8 cellular contexts compared by ENCODE assay signal in the genomic region with DNA sequence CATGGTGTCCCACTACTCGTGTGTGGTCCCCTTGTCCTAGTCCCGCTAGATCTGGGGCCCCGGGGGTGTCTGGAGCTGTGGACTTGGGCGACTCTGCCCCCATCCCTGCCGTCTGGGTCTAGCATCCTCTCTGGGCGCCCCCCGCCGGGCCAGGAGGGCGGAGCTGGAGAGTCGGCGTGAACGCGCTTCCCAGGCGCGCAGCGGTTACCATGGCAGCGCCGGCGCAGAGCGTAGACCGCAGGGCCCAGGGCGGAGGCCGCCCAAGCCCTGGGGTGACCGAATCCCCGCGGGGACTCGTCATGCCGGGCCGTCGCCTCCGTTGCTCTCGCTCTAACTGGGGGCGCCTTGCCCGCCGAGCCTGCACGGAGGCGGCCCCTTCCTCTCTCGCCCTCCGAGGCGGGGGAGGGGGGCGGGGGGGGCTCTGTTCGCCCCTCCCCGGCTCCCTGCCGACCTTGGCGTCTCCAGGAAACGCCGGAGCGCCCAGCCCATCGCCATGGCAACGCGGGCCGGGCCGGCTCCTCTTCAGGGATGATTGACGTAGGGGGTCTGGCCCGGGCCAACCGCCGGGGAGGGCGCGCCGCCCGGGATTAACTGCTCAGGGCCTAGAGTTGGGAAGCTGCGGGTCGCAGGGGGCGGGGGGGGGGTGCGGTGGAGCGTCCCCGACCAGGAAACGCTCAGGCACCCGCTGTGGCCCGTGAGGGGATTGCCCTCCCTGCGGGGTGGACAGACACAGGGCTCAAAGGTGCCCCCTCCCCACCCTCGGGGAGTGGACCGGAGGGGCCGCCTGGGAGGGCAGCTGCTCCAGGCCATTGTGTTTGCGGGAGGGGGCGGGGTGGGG. TPM values are rescaled to one million over a fixed set of nuclear protein-coding genes. Genes with fewer than 3 reads are reported as not detected.
DNase-seq lines count a peak whose midpoint lies in the region; ATAC-seq and TF ChIP-seq lines count a peak whose summit lies in the region.

No MANE protein-coding gene starts in this region.

- H3K9me3 Mint-ChIP-seq in activated naive CD4-positive, alpha-beta T cell treated with anti-CD3 and anti-CD28 coated beads for 36 hours: no peaks in the 10 kb centered on the region

- CTCF ChIA-PET in RWPE1 (lab: Yijun Ruan, JAX): interaction anchor here (0.5 to 0.6 kb wide), 2 partner anchors 54 to 254 kb away, joined by 4 to 5 read pairs; no protein-coding TSS in a partner anchor
- CTCF ChIA-PET in activated naive CD4-positive, alpha-beta T cell treated with anti-CD3 and anti-CD28 coated beads for 36 hours (lab: Charles Lee): interaction anchor here (0.6 to 1.4 kb wide), 3 partner anchors 10 to 745 kb away, joined by 3 to 4 read pairs (median 3); partner anchors contain the start of genes REX1BD and SSBP4

- DNase-seq in A172 (ENCODE audit: low spot score): peak; percentile 81
- DNase-seq in RWPE1 (ENCODE audit: low spot score): no peak
- peak; percentile 77 for DNase-seq in activated naive CD4-positive, alpha-beta T cell treated with anti-CD3 and anti-CD28 coated beads for 36 hours
- peak; percentile 89 for DNase-seq in Right ventricle myocardium inferior (ENCODE audit: missing footprints)
- peak; percentile 87 to 94 for DNase-seq in aorta

- H3K4me3 ChIP-seq in parathyroid adenoma (ENCODE audit: low read depth, low read length) (peak overlapping the region; percentile 43), aorta (ENCODE audit: low read length in 2 of 2) (no peak overlapping the region)

- POLR2A ChIA-PET in RWPE1 (lab: Yijun Ruan, JAX; ENCODE audit: low non-redundant PET): interaction anchor here (0.6 kb wide), 1 partner anchor 137 kb away, joined by 3 read pairs; no protein-coding TSS in a partner anchor

- peak overlapping the region; percentile 69 for H3K4me2 ChIP-seq in parathyroid adenoma (ENCODE audit: low read length)

- peaks cover 7% of the 10 kb centered on the region for H3K79me2 ChIP-seq in parathyroid adenoma

- peaks cover 19% of the 10 kb centered on the region for H3K4me1 Mint-ChIP-seq in activated naive CD4-positive, alpha-beta T cell treated with anti-CD3 and anti-CD28 coated beads for 36 hours (ENCODE audit: low read depth)

- H3K27ac ChIP-seq in RWPE1 (peak overlapping the region; percentile 86), parathyroid adenoma (peak overlapping the region; percentile 71), aorta (ENCODE audit: low read depth in 1 of 2, low read length in 2 of 2) (peak overlapping the region in 1 of 2 donors; percentile 4)

- H3K4me1 ChIP-seq in parathyroid adenoma (peaks cover 22% of the 10 kb centered on the region), aorta (ENCODE audit: control insufficient read depth in 1 of 2, insufficient read depth in 2 of 2, low read length in 2 of 2) (no peaks in the 10 kb centered on the region)

- H3K36me3 ChIP-seq in parathyroid adenoma (ENCODE audit: control insufficient read depth, insufficient read depth, low read length): no peaks in the 10 kb centered on the region
- no peaks in the 10 kb centered on the region for H3K36me3 ChIP-seq in aorta (ENCODE audit: control insufficient read depth in 1 of 2, insufficient read depth in 2 of 2, low read length in 1 of 2)

- WGBS in aorta, 2 donors: 7 to 8% methylated on average over 61 to 76 of the region's 76 CpGs

- H3K27me3 ChIP-seq in parathyroid adenoma (ENCODE audit: control insufficient read depth, insufficient read depth, low read length): no peaks in the 10 kb centered on the region
- no peaks in the 10 kb centered on the region for H3K27me3 ChIP-seq in aorta (ENCODE audit: control insufficient read depth in 1 of 2, insufficient read depth in 2 of 2, low read length in 1 of 2)

- H3K27me3 Mint-ChIP-seq in activated naive CD4-positive, alpha-beta T cell treated with anti-CD3 and anti-CD28 coated beads for 36 hours (ENCODE audit: low read depth): no peaks in the 10 kb centered on the region

- intact Hi-C loops in activated naive CD4-positive, alpha-beta T cell treated with anti-CD3 and anti-CD28 coated beads for 36 hours (cut with micrococcal nuclease): no loop called here
- intact Hi-C loops in Right ventricle myocardium inferior (cut with DNase I) (no loop called here), aorta (cut with DNase I) (no loop called here)

- no peak overlapping the region for H3K4me3 Mint-ChIP-seq in activated naive CD4-positive, alpha-beta T cell treated with anti-CD3 and anti-CD28 coated beads for 36 hours

- H3K27ac Mint-ChIP-seq in activated naive CD4-positive, alpha-beta T cell treated with anti-CD3 and anti-CD28 coated beads for 36 hours: no peak overlapping the region

- peaks cover under 1% of the 10 kb centered on the region for H3K36me3 Mint-ChIP-seq in activated naive CD4-positive, alpha-beta T cell treated with anti-CD3 and anti-CD28 coated beads for 36 hours (ENCODE audit: low read depth)

- ATAC-seq in GM19023 (IDR thresholded peaks at IDR 0.05; ENCODE audit: unreplicated experiment) (peak; percentile 62), HG03469 (IDR thresholded peaks at IDR 0.05; ENCODE audit: unreplicated experiment) (peak; percentile 56), Right ventricle myocardium inferior (peak; percentile 55), aorta (ENCODE audit: low FRiP score) (peak; percentile 61)

- no peak overlapping the region for H3K9ac ChIP-seq in parathyroid adenoma

- H3K9me3 ChIP-seq in parathyroid adenoma (ENCODE audit: control insufficient read depth, low read length) (no peaks in the 10 kb centered on the region), aorta (ENCODE audit: control insufficient read depth, low read length) (no peaks in the 10 kb centered on the region)

- peak overlapping the region; percentile 71 for H2AFZ ChIP-seq in parathyroid adenoma

- TF ChIP-seq CTCF in RWPE1 (conservative IDR thresholded peaks at IDR 0.05; ENCODE audit: low read depth) (no peak; the same call in 1 of the 2 replicates), parathyroid adenoma (IDR thresholded peaks at IDR 0.05) (no peak)

RNA-seq across cellular contexts. Expression of gene ISYNA1, which starts 8.9 kb away (rescaled TPM):
- 0.72 and 0.98 TPM in 2 replicates for total RNA-seq in A172 (2014; rRNA removed; shearing (Covaris generic))
- 10 to 100 TPM; 12.3 to 14.3 TPM for total RNA-seq in activated naive CD4-positive, alpha-beta T cell treated with anti-CD3 and anti-CD28 coated beads for 36 hours
- total RNA-seq in Right ventricle myocardium inferior (26.0 TPM), aorta (10 to 100 TPM; 42.1 to 86.5 TPM)
- 100 to 1,000 TPM in 1 of 2 donors, 10 to 100 TPM in 1; 56.0 to 535 TPM for polyA plus RNA-seq in aorta

RNA-seq across cellular contexts. Expression of gene SSBP4, which starts 9.9 kb away (rescaled TPM):
- 88.7 and 127 TPM in 2 replicates for total RNA-seq in A172 (2014; rRNA removed; shearing (Covaris generic))
- total RNA-seq in activated naive CD4-positive, alpha-beta T cell treated with anti-CD3 and anti-CD28 coated beads for 36 hours: 10 to 100 TPM; 62.6 to 71.4 TPM
- 36.2 TPM for total RNA-seq in Right ventricle myocardium inferior
- 10 to 100 TPM; 51.4 to 89.4 TPM for total RNA-seq in aorta
- 100 to 1,000 TPM in 1 of 2 donors, 10 to 100 TPM in 1; 40.6 to 150 TPM for polyA plus RNA-seq in aorta

RNA-seq across cellular contexts. Expression of gene LRRC25, which starts 31.6 kb away (rescaled TPM):
- total RNA-seq in A172 (2014; rRNA removed; shearing (Covaris generic)): 0.07 TPM in 1 of 2 replicates, not detected in the other
- total RNA-seq in activated naive CD4-positive, alpha-beta T cell treated with anti-CD3 and anti-CD28 coated beads for 36 hours: not detected
- 5.0 TPM for total RNA-seq in Right ventricle myocardium inferior
- total RNA-seq in aorta: 10 to 100 TPM in 1 of 2 donors, 1 to 10 TPM in 1; 7.7 to 15.6 TPM
- polyA plus RNA-seq in aorta: 1 to 10 TPM; 2.2 to 7.4 TPM

RNA-seq across cellular contexts. Expression of gene GDF15, which starts 43.1 kb away (rescaled TPM):
- 89.8 and 93.9 TPM in 2 replicates for total RNA-seq in A172 (2014; rRNA removed; shearing (Covaris generic))
- total RNA-seq in activated naive CD4-positive, alpha-beta T cell treated with anti-CD3 and anti-CD28 coated beads for 36 hours: under 1 TPM in 1 of 2 experiments, not detected in 1; 0.20 TPM
- 0.46 TPM for total RNA-seq in Right ventricle myocardium inferior
- total RNA-seq in aorta: 1 to 10 TPM; 4.2 to 9.8 TPM
- 1 to 10 TPM; 2.8 to 3.2 TPM for polyA plus RNA-seq in aorta
